In the genomic region with DNA sequence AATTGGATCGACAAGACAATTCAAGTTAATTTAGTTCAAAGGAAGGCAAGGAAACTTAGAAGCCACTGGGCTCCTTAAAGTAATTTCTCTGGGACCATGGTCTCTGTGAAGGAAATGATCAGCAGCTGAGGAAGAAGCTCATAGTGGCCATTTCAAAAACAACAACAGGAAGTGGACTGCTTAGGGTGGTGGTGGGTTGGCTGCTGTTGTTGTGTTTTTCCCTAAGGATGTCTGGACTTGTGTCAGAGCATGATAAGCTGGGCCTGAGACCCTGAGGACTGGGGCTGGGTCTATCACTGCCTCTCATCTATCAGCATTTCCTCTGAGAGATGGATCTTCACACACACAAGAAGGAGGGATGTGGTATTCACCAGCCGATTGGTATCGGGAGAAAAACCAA, we compare ENCODE assay signal across 24 cellular contexts. TPM values are rescaled to one million over a fixed set of nuclear protein-coding genes. Genes with fewer than 3 reads are reported as not detected.
"Had no signal": no experiment of that assay in that cellular context is flagged by ENCODE, and none has a peak within 500 bp of the region (broad histone marks: within the 10 kb centered on the region; RNA-seq: fewer than 3 reads in every experiment).

No MANE protein-coding gene starts in this region.

- H3K4me1 ChIP-seq: breast epithelium had no signal

- H3K36me3 ChIP-seq: breast epithelium, MG63 had no signal

- H3K4me1 Mint-ChIP-seq: activated naive CD4-positive, alpha-beta T cell treated with anti-CD3 and anti-CD28 coated beads, Interleukin-2, amount 50 U/mL, for 24 hours; T-helper 17 cell had no signal

- H3K4me2 ChIP-seq: PC-9 had no signal

- H2AFZ ChIP-seq: PC-9 had no signal

- H3K4me3 ChIP-seq: breast epithelium, MG63, PC-9 had no signal

- H3K27ac ChIP-seq: breast epithelium, PC-9 had no signal

- H3K27me3 ChIP-seq: breast epithelium, MG63 had no signal

- H3K9me3 ChIP-seq: breast epithelium, MG63 had no signal

- ATAC-seq: activated CD4-positive, CD25-positive, alpha-beta regulatory T cell treated with anti-CD3 and anti-CD28 coated beads, Interleukin-2, amount 50 U/mL, for 24 hours; activated CD8-positive, alpha-beta T cell treated with anti-CD3 and anti-CD28 coated beads for 36 hours; T-helper 17 cell had no signal

- FAIRE-seq: TTC549 had no signal

- H3K4me3 Mint-ChIP-seq: activated CD8-positive, alpha-beta T cell treated with anti-CD3 and anti-CD28 coated beads for 36 hours; activated naive CD4-positive, alpha-beta T cell treated with anti-CD3 and anti-CD28 coated beads, Interleukin-2, amount 50 U/mL, for 24 hours; activated T-helper 1 cell treated with anti-CD3 and anti-CD28 coated beads, Interleukin-12 subunit alpha, Interleukin-12 subunit beta, Interleukin-2, Interleukin-4 antibody, amounts not matched to agents 30 ng/mL and 10 ng/mL and 1 ng/mL, durations not matched to agents 14 hours and 24 hours and 36 hours; T-helper 17 cell had no signal

- H3K9me3 Mint-ChIP-seq: activated CD8-positive, alpha-beta T cell treated with anti-CD3 and anti-CD28 coated beads for 36 hours; activated naive CD4-positive, alpha-beta T cell treated with anti-CD3 and anti-CD28 coated beads, Interleukin-2, amount 50 U/mL, for 24 hours; activated T-helper 1 cell treated with anti-CD3 and anti-CD28 coated beads, Interleukin-12 subunit alpha, Interleukin-12 subunit beta, Interleukin-2, Interleukin-4 antibody, amounts not matched to agents 30 ng/mL and 10 ng/mL and 1 ng/mL, durations not matched to agents 14 hours and 24 hours and 36 hours had no signal

- H3K27ac Mint-ChIP-seq: activated CD8-positive, alpha-beta T cell treated with anti-CD3 and anti-CD28 coated beads for 36 hours; activated naive CD4-positive, alpha-beta T cell treated with anti-CD3 and anti-CD28 coated beads, Interleukin-2, amount 50 U/mL, for 24 hours; activated T-helper 1 cell treated with anti-CD3 and anti-CD28 coated beads, Interleukin-12 subunit alpha, Interleukin-12 subunit beta, Interleukin-2, Interleukin-4 antibody, amounts not matched to agents 30 ng/mL and 10 ng/mL and 1 ng/mL, durations not matched to agents 14 hours and 24 hours and 36 hours; T-helper 17 cell had no signal

- DNase-seq: activated CD4-positive, alpha-beta T cell treated with anti-CD3 and anti-CD28 coated beads for 4 hours; activated CD8-positive, alpha-beta memory T cell treated with anti-CD3 and anti-CD28 coated beads, Interleukin-2, amount 50 U/mL, for 4 hours; activated CD8-positive, alpha-beta T cell treated with anti-CD3 and anti-CD28 coated beads for 36 hours; activated effector memory CD4-positive, alpha-beta T cell treated with Interleukin-2 at 50 U/mL for 16 hours; activated naive CD4-positive, alpha-beta T cell; aorta; central memory CD4-positive, alpha-beta T cell; MG63; MV-4-11; NCI-H1105; NCI-H1436; NCI-H187; NCI-H2081; NCI-H510A treated with DMSO at 0.1 percent for 48 hours; NCI-H69; PC-9; SIG-M5; T-helper 17 cell; T-helper 9 cell had no signal

- H3K27me3 Mint-ChIP-seq: activated CD8-positive, alpha-beta T cell treated with anti-CD3 and anti-CD28 coated beads for 36 hours had no signal

- H3K36me3 Mint-ChIP-seq: activated naive CD4-positive, alpha-beta T cell treated with anti-CD3 and anti-CD28 coated beads, Interleukin-2, amount 50 U/mL, for 24 hours had no signal

RNA-seq across cellular contexts. Expression of a gene that starts 18.3 kb away (rescaled TPM):
- total RNA-seq: activated CD8-positive, alpha-beta T cell treated with anti-CD3 and anti-CD28 coated beads for 36 hours; activated T-helper 1 cell treated with anti-CD3 and anti-CD28 coated beads, Interleukin-12 subunit alpha, Interleukin-12 subunit beta, Interleukin-2, Interleukin-4 antibody, amounts not matched to agents 30 ng/mL and 10 ng/mL and 1 ng/mL, durations not matched to agents 14 hours and 24 hours and 36 hours; T-helper 17 cell had no signal
